Comparison of ENCODE assay signal across 11 cellular contexts in the genomic region with DNA sequence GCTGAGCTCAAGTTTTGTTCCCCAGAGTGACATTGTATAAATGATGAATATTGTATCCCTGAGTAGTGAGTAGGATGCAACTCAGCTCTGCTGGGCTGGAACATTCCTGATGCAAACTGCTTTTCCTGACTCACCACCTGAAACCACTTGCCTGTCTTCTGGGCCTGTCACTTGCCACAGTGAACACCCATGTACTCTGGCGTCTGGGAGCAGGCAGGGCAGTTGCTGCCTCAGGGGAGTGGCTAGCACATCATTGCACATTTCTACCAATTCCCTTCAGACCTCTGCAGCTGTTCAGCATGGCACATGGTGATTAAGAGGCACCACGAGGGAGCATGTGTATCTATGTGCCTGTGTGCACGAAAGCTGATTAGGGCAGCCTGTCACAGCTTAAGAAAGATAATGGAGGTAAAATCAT.
A peak's percentile ranks its signal among the peaks of the same experiment; 100 is the strongest.
DNase-seq lines count a peak whose midpoint lies in the region; ATAC-seq and TF ChIP-seq lines count a peak whose summit lies in the region.
"Had no signal": no experiment of that assay in that cellular context is flagged by ENCODE, and none has a peak within 500 bp of the region (broad histone marks: within the 10 kb centered on the region; RNA-seq: fewer than 3 reads in every experiment).

No MANE protein-coding gene starts in this region.

- CTCF ChIA-PET in T-cell (lab: Charles Lee), result no interaction called here

- no peak overlapping the region for H3K4me3 Mint-ChIP-seq in T-cell

- H3K36me3 Mint-ChIP-seq in T-cell, result peaks cover 61% of the 10 kb centered on the region

- no peak for TF ChIP-seq CTCF in AG10803 (conservative IDR thresholded peaks at IDR 0.05; ENCODE audit: low read length)

- H3K9me3 Mint-ChIP-seq in T-cell, result no peaks in the 10 kb centered on the region

- no peak overlapping the region for H3K27ac Mint-ChIP-seq in T-cell

- DNase-seq in AG10803 (ENCODE audit: low read depth), result peak; percentile 66
- DNase-seq in iris pigment epithelial cell (ENCODE audit: low read depth), result peak; percentile 76
- DNase-seq in T-cell, result no peak
- DNase-seq in NCI-H128 (lab: John Stamatoyannopoulos, UW; ENCODE audit: unreplicated experiment), result no peak
- DNase-seq: heart right ventricle, NCI-H446 treated with DMSO at 0.1 percent for 48 hours had no signal

- H3K4me3 ChIP-seq in AG10803 (ENCODE audit: low read length), result no peak overlapping the region
- H3K4me3 ChIP-seq: heart right ventricle, right atrium auricular region had no signal

- peaks cover 31 to 50% (median 39%) of the 10 kb centered on the region in 3 donors for H3K4me1 Mint-ChIP-seq in T-cell

- ATAC-seq in HG02610 (IDR thresholded peaks at IDR 0.05; ENCODE audit: unreplicated experiment), result peak; percentile 53
- peak; percentile 73 for ATAC-seq in SK-N-SH treated with all-trans-retinoic acid at 6 μM for 48 hours
- ATAC-seq in HG03565 (IDR thresholded peaks at IDR 0.05; ENCODE audit: unreplicated experiment), result no peak
- no peak for ATAC-seq in T-cell (replicated peaks in 1 of 4)
- ATAC-seq in GM21529 (IDR thresholded peaks at IDR 0.05; ENCODE audit: unreplicated experiment), result no peak

- POLR2A ChIA-PET in T-cell (lab: Charles Lee), result no interaction called here

- H3K27me3 Mint-ChIP-seq in T-cell, result no peaks in the 10 kb centered on the region

TF ChIP-seq in SK-N-SH treated with all-trans-retinoic acid at 6 μM for 48 hours, 23 proteins besides CTCF, POLR2A, EP300 and RAD21:
- TF ChIP-seq CSDC2 (CRISPR knock-in tag; IDR thresholded peaks at IDR 0.05) (no peak), ZNF565 (CRISPR knock-in tag; conservative IDR thresholded peaks at IDR 0.05; ENCODE audit: low read depth) (no peak), SNAI2 (CRISPR knock-in tag; IDR thresholded peaks at IDR 0.05) (no peak), BACH2 (CRISPR knock-in tag; IDR thresholded peaks at IDR 0.05; ENCODE audit: borderline replicate concordance) (no peak), ARNTL (CRISPR knock-in tag; IDR thresholded peaks at IDR 0.05; ENCODE audit: borderline replicate concordance, low read depth) (no peak)
- TF ChIP-seq, protein P1, sequence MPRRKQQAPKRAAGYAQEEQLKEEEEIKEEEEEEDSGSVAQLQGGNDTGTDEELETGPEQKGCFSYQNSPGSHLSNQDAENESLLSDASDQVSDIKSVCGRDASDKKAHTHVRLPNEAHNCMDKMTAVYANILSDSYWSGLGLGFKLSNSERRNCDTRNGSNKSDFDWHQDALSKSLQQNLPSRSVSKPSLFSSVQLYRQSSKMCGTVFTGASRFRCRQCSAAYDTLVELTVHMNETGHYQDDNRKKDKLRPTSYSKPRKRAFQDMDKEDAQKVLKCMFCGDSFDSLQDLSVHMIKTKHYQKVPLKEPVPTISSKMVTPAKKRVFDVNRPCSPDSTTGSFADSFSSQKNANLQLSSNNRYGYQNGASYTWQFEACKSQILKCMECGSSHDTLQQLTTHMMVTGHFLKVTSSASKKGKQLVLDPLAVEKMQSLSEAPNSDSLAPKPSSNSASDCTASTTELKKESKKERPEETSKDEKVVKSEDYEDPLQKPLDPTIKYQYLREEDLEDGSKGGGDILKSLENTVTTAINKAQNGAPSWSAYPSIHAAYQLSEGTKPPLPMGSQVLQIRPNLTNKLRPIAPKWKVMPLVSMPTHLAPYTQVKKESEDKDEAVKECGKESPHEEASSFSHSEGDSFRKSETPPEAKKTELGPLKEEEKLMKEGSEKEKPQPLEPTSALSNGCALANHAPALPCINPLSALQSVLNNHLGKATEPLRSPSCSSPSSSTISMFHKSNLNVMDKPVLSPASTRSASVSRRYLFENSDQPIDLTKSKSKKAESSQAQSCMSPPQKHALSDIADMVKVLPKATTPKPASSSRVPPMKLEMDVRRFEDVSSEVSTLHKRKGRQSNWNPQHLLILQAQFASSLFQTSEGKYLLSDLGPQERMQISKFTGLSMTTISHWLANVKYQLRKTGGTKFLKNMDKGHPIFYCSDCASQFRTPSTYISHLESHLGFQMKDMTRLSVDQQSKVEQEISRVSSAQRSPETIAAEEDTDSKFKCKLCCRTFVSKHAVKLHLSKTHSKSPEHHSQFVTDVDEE (CRISPR knock-in tag; IDR thresholded peaks at IDR 0.05), result no peak
- TF ChIP-seq, protein P2, sequence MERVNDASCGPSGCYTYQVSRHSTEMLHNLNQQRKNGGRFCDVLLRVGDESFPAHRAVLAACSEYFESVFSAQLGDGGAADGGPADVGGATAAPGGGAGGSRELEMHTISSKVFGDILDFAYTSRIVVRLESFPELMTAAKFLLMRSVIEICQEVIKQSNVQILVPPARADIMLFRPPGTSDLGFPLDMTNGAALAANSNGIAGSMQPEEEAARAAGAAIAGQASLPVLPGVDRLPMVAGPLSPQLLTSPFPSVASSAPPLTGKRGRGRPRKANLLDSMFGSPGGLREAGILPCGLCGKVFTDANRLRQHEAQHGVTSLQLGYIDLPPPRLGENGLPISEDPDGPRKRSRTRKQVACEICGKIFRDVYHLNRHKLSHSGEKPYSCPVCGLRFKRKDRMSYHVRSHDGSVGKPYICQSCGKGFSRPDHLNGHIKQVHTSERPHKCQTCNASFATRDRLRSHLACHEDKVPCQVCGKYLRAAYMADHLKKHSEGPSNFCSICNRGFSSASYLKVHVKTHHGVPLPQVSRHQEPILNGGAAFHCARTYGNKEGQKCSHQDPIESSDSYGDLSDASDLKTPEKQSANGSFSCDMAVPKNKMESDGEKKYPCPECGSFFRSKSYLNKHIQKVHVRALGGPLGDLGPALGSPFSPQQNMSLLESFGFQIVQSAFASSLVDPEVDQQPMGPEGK (CRISPR knock-in tag; IDR thresholded peaks at IDR 0.05; ENCODE audit: borderline replicate concordance), result no peak

Comparison
In these comparisons a context has a peak if more than half of its experiments do, and no peak if none do; other contexts are left out.
1. DNase-seq: peak in AG10803 (single experiment) and iris pigment epithelial cell (single experiment); none in T-cell (0 of 34) and NCI-H128 (single experiment).
2. ATAC-seq: peak in HG02610 (single experiment) and SK-N-SH treated with all-trans-retinoic acid at 6 μM for 48 hours (single experiment); none in HG03565 (single experiment), T-cell (0 of 4) and GM21529 (single experiment).